In the genomic region with DNA sequence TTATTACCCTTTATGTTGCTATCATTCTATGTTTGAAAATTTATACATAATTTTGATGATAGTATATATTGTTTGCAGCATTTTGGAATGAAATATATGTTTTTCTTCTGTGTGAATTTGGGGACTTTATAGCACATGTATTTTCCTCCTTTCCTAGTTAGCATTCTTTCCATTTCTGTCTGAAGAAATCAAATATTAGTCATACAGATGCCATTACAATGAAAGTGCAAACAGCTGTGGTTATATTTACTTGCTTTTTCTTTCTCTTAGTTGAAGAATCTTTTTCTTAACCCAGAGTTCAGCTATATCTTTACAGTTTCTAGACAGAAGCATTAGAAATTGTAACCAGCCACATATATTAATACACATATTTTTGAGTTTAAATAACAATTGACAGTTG, we compare ENCODE assay signal across 14 cellular contexts.
"Had no signal": no experiment of that assay in that cellular context is flagged by ENCODE, and none has a peak within 500 bp of the region (broad histone marks: within the 10 kb centered on the region; RNA-seq: fewer than 3 reads in every experiment).

No MANE protein-coding gene starts in this region.

- H3K4me3 ChIP-seq: adrenal gland, dorsolateral prefrontal cortex, esophagus muscularis mucosa, gastrocnemius medialis, heart right ventricle, lower lobe of right lung, sigmoid colon, upper lobe of right lung had no signal

- DNase-seq: activated CD4-positive, alpha-beta T cell treated with anti-CD3 and anti-CD28 coated beads, Interleukin-2, amount 10 ng/mL, durations not matched to agents 7 days and 5 days; activated CD4-positive, CD25-positive, alpha-beta regulatory T cell; activated CD8-positive, alpha-beta memory T cell treated with anti-CD3 and anti-CD28 coated beads for 24 hours; activated naive CD4-positive, alpha-beta T cell treated with anti-CD3 and anti-CD28 coated beads, Interleukin-2, amount 10 ng/mL, durations not matched to agents 7 days and 5 days; adrenal gland; dorsolateral prefrontal cortex; gastrocnemius medialis; heart right ventricle; lower lobe of right lung; natural killer cell; sigmoid colon; stimulated activated CD4-positive, alpha-beta T cell treated with anti-CD3 and anti-CD28 coated beads, Interleukin-4, amount 100 ng/mL, for 24 hours; upper lobe of right lung had no signal

- H3K9me3 ChIP-seq: adrenal gland, esophagus muscularis mucosa, gastrocnemius medialis, lower lobe of right lung, sigmoid colon, upper lobe of right lung had no signal

- H3K27ac ChIP-seq: adrenal gland, dorsolateral prefrontal cortex, esophagus muscularis mucosa, gastrocnemius medialis, heart right ventricle, lower lobe of right lung, sigmoid colon, upper lobe of right lung had no signal

- H3K4me1 ChIP-seq: adrenal gland, esophagus muscularis mucosa, gastrocnemius medialis, heart right ventricle, lower lobe of right lung, sigmoid colon, upper lobe of right lung had no signal

- H3K36me3 ChIP-seq: adrenal gland, esophagus muscularis mucosa, gastrocnemius medialis, heart right ventricle, lower lobe of right lung, sigmoid colon, upper lobe of right lung had no signal

- H3K27me3 ChIP-seq: adrenal gland, dorsolateral prefrontal cortex, esophagus muscularis mucosa, gastrocnemius medialis, heart right ventricle, sigmoid colon, upper lobe of right lung had no signal

- ATAC-seq: gastrocnemius medialis, heart right ventricle, lower lobe of right lung, natural killer cell, upper lobe of right lung had no signal
